Comparison of ENCODE assay signal across 29 cellular contexts in the genomic region with DNA sequence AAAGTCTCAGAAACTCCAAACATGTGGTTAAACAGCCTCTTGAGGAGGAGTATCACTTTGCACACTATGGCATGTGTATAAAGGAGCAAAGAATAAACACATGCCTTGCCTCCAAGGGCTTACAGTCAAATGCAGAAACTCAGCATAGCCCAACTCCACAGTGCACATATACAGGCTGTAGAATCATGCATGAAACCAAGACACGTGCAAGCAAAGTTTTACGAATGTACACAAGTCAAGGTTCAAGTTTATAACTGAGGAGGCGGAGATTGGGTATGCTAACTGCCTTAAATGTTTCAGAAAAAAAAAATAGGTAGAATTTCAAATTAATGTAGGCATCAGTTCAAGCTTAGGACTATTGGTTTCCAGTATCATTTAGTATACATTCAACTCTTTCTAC.
"Had no signal": no experiment of that assay in that cellular context is flagged by ENCODE, and none has a peak within 500 bp of the region (broad histone marks: within the 10 kb centered on the region; RNA-seq: fewer than 3 reads in every experiment).

No MANE protein-coding gene starts in this region.

- H3K4me1 ChIP-seq: adrenal gland, foreskin keratinocyte, gastrocnemius medialis had no signal

- H3K36me3 ChIP-seq: adrenal gland, esophagus muscularis mucosa, gastrocnemius medialis had no signal

- H3K27me3 ChIP-seq: adrenal gland, body of pancreas, foreskin keratinocyte, gastrocnemius medialis had no signal

- H3K4me3 ChIP-seq: adrenal gland, body of pancreas, coronary artery, dorsolateral prefrontal cortex, esophagus muscularis mucosa, gastrocnemius medialis had no signal

- DNase-seq: activated CD4-positive, alpha-beta memory T cell treated with anti-CD3 and anti-CD28 coated beads for 36 hours; activated CD4-positive, alpha-beta T cell treated with anti-CD3 and anti-CD28 coated beads for 36 hours; activated CD4-positive, alpha-beta T cell treated with anti-CD3 and anti-CD28 coated beads, Interleukin-2, amount 10 ng/mL, durations not matched to agents 24 days and 14 days; activated CD4-positive, CD25-positive, alpha-beta regulatory T cell; activated CD4-positive, CD25-positive, alpha-beta regulatory T cell treated with anti-CD3 and anti-CD28 coated beads, Interleukin-2, amount 50 U/mL, for 72 hours; activated CD8-positive, alpha-beta memory T cell treated with anti-CD3 and anti-CD28 coated beads, Interleukin-2, amount 10 ng/mL, durations not matched to agents 7 days and 5 days; activated CD8-positive, alpha-beta memory T cell treated with anti-CD3 and anti-CD28 coated beads, Interleukin-2, amount 50 U/mL, for 4 hours; activated CD8-positive, alpha-beta T cell treated with anti-CD3 and anti-CD28 coated beads, Interleukin-2, amount 10 ng/mL, durations not matched to agents 7 days and 5 days; activated naive CD4-positive, alpha-beta T cell treated with anti-CD3 and anti-CD28 coated beads for 36 hours; activated naive CD8-positive, alpha-beta T cell treated with anti-CD3 and anti-CD28 coated beads for 36 hours; activated naive CD8-positive, alpha-beta T cell treated with anti-CD3 and anti-CD28 coated beads, Interleukin-2, amount 50 U/mL, for 24 hours; activated T-cell treated with anti-CD3 and anti-CD28 coated beads, Interleukin-2, amount 50 U/mL, for 1 hour; activated T-cell treated with anti-CD3 and anti-CD28 coated beads, Interleukin-2, amount 50 U/mL, for 48 hours; adrenal gland; amygdala; aorta; body of pancreas; caudate nucleus; dorsolateral prefrontal cortex; effector memory CD4-positive, alpha-beta T cell; endodermal cell; foreskin keratinocyte; gastrocnemius medialis; glutamatergic neuron; T-helper 1 cell; T-helper 17 cell; T1000 had no signal

- H3K27ac ChIP-seq: adrenal gland, body of pancreas, coronary artery, dorsolateral prefrontal cortex, esophagus muscularis mucosa, foreskin keratinocyte, gastrocnemius medialis had no signal

- ATAC-seq: activated CD4-positive, alpha-beta T cell treated with anti-CD3 and anti-CD28 coated beads for 36 hours; activated CD8-positive, alpha-beta memory T cell treated with anti-CD3 and anti-CD28 coated beads, Interleukin-2, amount 10 ng/mL, durations not matched to agents 7 days and 5 days; activated CD8-positive, alpha-beta T cell treated with anti-CD3 and anti-CD28 coated beads, Interleukin-2, amount 10 ng/mL, durations not matched to agents 7 days and 5 days; activated naive CD8-positive, alpha-beta T cell treated with anti-CD3 and anti-CD28 coated beads, Interleukin-2, amount 50 U/mL, for 24 hours; body of pancreas; foreskin keratinocyte; gastrocnemius medialis; T-helper 17 cell had no signal

- H3K9me3 ChIP-seq: adrenal gland, body of pancreas, esophagus muscularis mucosa, gastrocnemius medialis had no signal
